ENCODE assay signal across 8 cellular contexts in genomic region chr2:171434671-171434980, GRCh38. TPM values are rescaled to one million over a fixed set of nuclear protein-coding genes. Genes with fewer than 3 reads are reported as not detected.
DNase-seq lines count a peak whose midpoint lies in the region; ATAC-seq and TF ChIP-seq lines count a peak whose summit lies in the region.

No MANE protein-coding gene starts in this region.

- ATAC-seq in body of pancreas = no peak
- ATAC-seq in lung (ENCODE audit: insufficient read depth, low FRiP score) = no peak
- ATAC-seq in GM19463 (IDR thresholded peaks at IDR 0.05; ENCODE audit: unreplicated experiment) = no peak

- no peak for TF ChIP-seq EP300 in Ishikawa (IDR thresholded peaks at IDR 0.05; ENCODE audit: borderline replicate concordance)
- no peak for TF ChIP-seq EP300 in tibial nerve (IDR thresholded peaks at IDR 0.05)

- peaks cover 22 to 43% (median 30%) of the 10 kb centered on the region in 11 experiments for H3K9me3 ChIP-seq in BLaER1 treated with 17β-estradiol and CSF1 and Interleukin-3, amounts not matched to agents 10 nM and 100 nM (replicated peaks in 1 of 11)
- H3K9me3 ChIP-seq in body of pancreas = no peaks in the 10 kb centered on the region
- no peaks in the 10 kb centered on the region for H3K9me3 ChIP-seq in lung (ENCODE audit: control insufficient read depth in 2 of 2, insufficient read depth in 1 of 2, low read length in 1 of 2)
- peaks cover 0 to 3% (median 0%) of the 10 kb centered on the region in 4 donors for H3K9me3 ChIP-seq in tibial nerve

- H3K4me3 ChIP-seq in BLaER1 treated with 17β-estradiol and CSF1 and Interleukin-3, amounts not matched to agents 10 nM and 100 nM = peak overlapping the region; percentile 69 to 87 (median 74)
- H3K4me3 ChIP-seq in body of pancreas (peak overlapping the region; percentile 28 to 65), lung (peak overlapping the region; percentile 83), tibial nerve (peak overlapping the region; percentile 82 to 91 (median 84))

- H3K36me3 ChIP-seq in BLaER1 treated with 17β-estradiol and CSF1 and Interleukin-3, amounts not matched to agents 10 nM and 100 nM = peaks cover 52 to 66% (median 61%) of the 10 kb centered on the region in 11 experiments
- no peaks in the 10 kb centered on the region for H3K36me3 ChIP-seq in body of pancreas (replicated peaks in 1 of 2; ENCODE audit: insufficient read depth in 1 of 2, low read depth in 2 of 2)
- H3K36me3 ChIP-seq in lung (ENCODE audit: control insufficient read depth in 2 of 2, insufficient read depth in 2 of 2, low read length in 2 of 2) = peaks cover 0 to 7% of the 10 kb centered on the region in 2 donors
- H3K36me3 ChIP-seq in tibial nerve = peaks cover 0 to 37% (median 0%) of the 10 kb centered on the region in 3 donors

- DNase-seq in body of pancreas (no peak), lung (ENCODE audit: low spot score) (no peak), tibial nerve (ENCODE audit: low spot score in 2 of 2) (peak; percentile 21 to 45), glomerular visceral epithelial cell (ENCODE audit: extremely low spot score) (no peak), MV-4-11 (lab: John Stamatoyannopoulos, UW) (no peak)

- H3K4me2 ChIP-seq in BLaER1 treated with 17β-estradiol and CSF1 and Interleukin-3, amounts not matched to agents 10 nM and 100 nM = peak overlapping the region; percentile 63 to 89 (median 77)

- H3K4me1 ChIP-seq in BLaER1 treated with 17β-estradiol and CSF1 and Interleukin-3, amounts not matched to agents 10 nM and 100 nM = peaks cover 15 to 29% (median 23%) of the 10 kb centered on the region in 10 experiments
- peaks cover 18% of the 10 kb centered on the region for H3K4me1 ChIP-seq in body of pancreas
- peaks cover 0 to 5% of the 10 kb centered on the region in 2 donors for H3K4me1 ChIP-seq in lung (ENCODE audit: control insufficient read depth in 2 of 2, insufficient read depth in 2 of 2, low read length in 2 of 2)
- peaks cover 0 to 24% (median 8%) of the 10 kb centered on the region in 4 donors for H3K4me1 ChIP-seq in tibial nerve

- 0 to 2% methylated on average over 12 to 20 of the region's 20 CpGs for WGBS in body of pancreas, 2 donors
- WGBS in lung, 2 donors = 1% methylated on average over 19 to 20 of the region's 20 CpGs
- WGBS in tibial nerve, 2 donors = 0 to 1% methylated on average over 7 of the region's 20 CpGs

- H3K27ac ChIP-seq in BLaER1 treated with 17β-estradiol and CSF1 and Interleukin-3, amounts not matched to agents 10 nM and 100 nM = peak overlapping the region; percentile 89 to 99 (median 95)
- H3K27ac ChIP-seq in body of pancreas = peak overlapping the region; percentile 83 to 99 (median 99)
- H3K27ac ChIP-seq in lung (ENCODE audit: low read depth in 1 of 2, low read length in 1 of 2) = peak overlapping the region; percentile 94 to 99
- peak overlapping the region; percentile 83 to 98 (median 94) for H3K27ac ChIP-seq in tibial nerve

- intact Hi-C loops in body of pancreas (cut with DNase I) = no loop called here

- TF ChIP-seq POLR2A in body of pancreas (IDR thresholded peaks at IDR 0.05) = no peak
- no peak for TF ChIP-seq POLR2A in tibial nerve (IDR thresholded peaks at IDR 0.05)

- no peak for TF ChIP-seq RAD21 in Ishikawa (IDR thresholded peaks at IDR 0.05; ENCODE audit: low read depth)

- H3K27me3 ChIP-seq in BLaER1 treated with 17β-estradiol and CSF1 and Interleukin-3, amounts not matched to agents 10 nM and 100 nM = no peaks in the 10 kb centered on the region
- H3K27me3 ChIP-seq in body of pancreas (no peaks in the 10 kb centered on the region), lung (ENCODE audit: control insufficient read depth, insufficient read depth) (no peaks in the 10 kb centered on the region), tibial nerve (no peaks in the 10 kb centered on the region)

- peak overlapping the region; percentile 79 to 99 (median 95) for H3K9ac ChIP-seq in BLaER1 treated with 17β-estradiol and CSF1 and Interleukin-3, amounts not matched to agents 10 nM and 100 nM

- no peak for TF ChIP-seq CTCF in body of pancreas (IDR thresholded peaks at IDR 0.05)
- TF ChIP-seq CTCF in lung (IDR thresholded peaks at IDR 0.05; ENCODE audit: control extremely low read depth, extremely low read depth) = no peak
- no peak for TF ChIP-seq CTCF in tibial nerve (IDR thresholded peaks at IDR 0.05)

- H4K20me1 ChIP-seq in BLaER1 treated with 17β-estradiol and CSF1 and Interleukin-3, amounts not matched to agents 10 nM and 100 nM = no peaks in the 10 kb centered on the region

TF ChIP-seq in Ishikawa, 13 proteins besides CTCF, POLR2A, EP300 and RAD21:
- TF ChIP-seq CEBPB (IDR thresholded peaks at IDR 0.05) (no peak), REST (IDR thresholded peaks at IDR 0.05; ENCODE audit: low read depth) (no peak), USF1 (IDR thresholded peaks at IDR 0.05) (peak; percentile 73), MAX (IDR thresholded peaks at IDR 0.05) (no peak)
TF ChIP-seq in Ishikawa: peak in this region for 1.

RNA-seq across cellular contexts. Expression of gene DCAF17, which starts 0.6 kb away (rescaled TPM):
- total RNA-seq in body of pancreas (10 to 100 TPM in 1 of 2 donors, 1 to 10 TPM in 1; 8.2 to 16.9 TPM), lung (10 to 100 TPM; 11.5 to 34.4 TPM), tibial nerve (10 to 100 TPM; 17.3 to 38.4 (median 23.8) TPM)
- 1 to 10 TPM; 3.1 to 4.5 TPM for polyA plus RNA-seq in lung

RNA-seq across cellular contexts. Expression of gene METTL8, which starts 0.8 kb away (rescaled TPM):
- 10 to 100 TPM; 14.8 to 17.4 TPM for total RNA-seq in body of pancreas
- 1 to 10 TPM; 9.2 to 9.3 TPM for total RNA-seq in lung
- 1 to 10 TPM; 4.9 to 7.7 TPM for polyA plus RNA-seq in lung
- total RNA-seq in tibial nerve = 10 to 100 TPM; 13.5 to 27.9 (median 20.7) TPM

Comparison
In these comparisons a context has a peak if more than half of its experiments do, and no peak if none do; other contexts are left out.
1. DNase-seq: peak in tibial nerve (2 of 2); none in body of pancreas (0 of 4), lung (single experiment), glomerular visceral epithelial cell (single experiment) and MV-4-11 (single experiment).
2. Peak in every context shown above with its lines, with median percentiles within 50 percentile points of each other: H3K27ac ChIP-seq and H3K4me3 ChIP-seq.